Comparison of ENCODE assay signal across 9 cellular contexts in the genomic region with DNA sequence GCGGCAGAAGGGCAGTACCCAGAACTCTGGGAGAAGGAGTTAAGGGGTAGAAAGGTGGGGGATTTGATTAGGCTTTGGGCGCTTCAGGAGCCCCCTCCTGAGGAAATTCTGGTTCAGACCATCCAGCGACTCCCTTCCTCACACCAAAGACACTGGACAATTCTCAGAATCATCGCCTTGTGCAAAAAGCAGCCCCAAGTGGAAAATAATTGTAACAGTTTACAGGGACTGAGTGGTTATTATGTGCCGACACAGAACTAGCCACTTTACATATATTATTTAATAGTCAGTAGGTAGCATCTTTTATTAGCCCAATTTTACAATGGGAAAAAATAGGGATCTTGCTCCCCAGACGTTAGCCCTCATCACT. TPM values are rescaled to one million over a fixed set of nuclear protein-coding genes. Genes with fewer than 3 reads are reported as not detected.
DNase-seq lines count a peak whose midpoint lies in the region; ATAC-seq, FAIRE-seq and TF ChIP-seq lines count a peak whose summit lies in the region.
"Had no signal": no experiment of that assay in that cellular context is flagged by ENCODE, and none has a peak within 500 bp of the region (broad histone marks: within the 10 kb centered on the region; RNA-seq: fewer than 3 reads in every experiment).

No MANE protein-coding gene starts in this region.

- peaks cover 27% of the 10 kb centered on the region for H3K4me1 Mint-ChIP-seq in CD14-positive monocyte

- no peak overlapping the region for H2AK5ac ChIP-seq in H1 (ENCODE audit: low read depth, low read length)

- peak overlapping the region; percentile 66 to 91 (median 78) for H3K27ac Mint-ChIP-seq in CD14-positive monocyte

- peak overlapping the region; percentile 9 for H3K56ac ChIP-seq in H1 (replicated peaks; ENCODE audit: insufficient read length, low read depth, low read length)

- H2BK12ac ChIP-seq in H1 (ENCODE audit: low read depth, low read length) = no peak overlapping the region

- H3K36me3 ChIP-seq in OCI-LY3 (replicated peaks; ENCODE audit: low read depth, low read length) = peaks cover 28% of the 10 kb centered on the region
- peaks cover 13 to 31% (median 24%) of the 10 kb centered on the region in 4 experiments for H3K36me3 ChIP-seq in H1 (ENCODE audit: control insufficient read depth in 2 of 4, insufficient read depth in 4 of 4, low read length in 3 of 4)
- H3K36me3 ChIP-seq in neuron (ENCODE audit: insufficient read depth, low read length) = peaks cover 20% of the 10 kb centered on the region

- 37% methylated on average over 6 of the region's 6 CpGs; no CpG with 5 or more reads in 1 of the 2 experiments for WGBS in H1 (ENCODE audit: extremely low coverage in 1 of 2, insufficient coverage in 1 of 2, insufficient read length in 1 of 2, insufficient replicate concordance in 2 of 2, low coverage in 1 of 2, low lambda C conversion rate in 2 of 2, missing lambda C conversion rate in 1 of 2), 2 experiments

- TF ChIP-seq EP300 in H1 (IDR thresholded peaks at IDR 0.05; ENCODE audit: borderline replicate concordance in 1 of 2, low read depth in 2 of 2, low read length in 2 of 2) = no peak

- H3K27me3 Mint-ChIP-seq in CD14-positive monocyte (ENCODE audit: low read depth in 3 of 3) = peaks cover 0 to 7% (median 1%) of the 10 kb centered on the region in 3 donors

- no peaks in the 10 kb centered on the region for H3K9me3 Mint-ChIP-seq in CD14-positive monocyte

- no peaks in the 10 kb centered on the region for H3K79me1 ChIP-seq in H1 (ENCODE audit: low read depth, low read length)

- H2BK5ac ChIP-seq in H1 (ENCODE audit: low read depth, low read length) = peak overlapping the region; percentile 42; the same call in 1 of the 2 replicates

- no peak overlapping the region for H3K27ac ChIP-seq in OCI-LY3 (ENCODE audit: low read length)
- no peak overlapping the region for H3K27ac ChIP-seq in H1 (ENCODE audit: low read depth, low read length)

- peaks cover 22 to 26% of the 10 kb centered on the region in 2 donors for H3K36me3 Mint-ChIP-seq in CD14-positive monocyte

- H3K4ac ChIP-seq in H1 (replicated peaks; ENCODE audit: insufficient read length, low read depth, low read length) = no peak overlapping the region

- no peak overlapping the region for H2BK20ac ChIP-seq in H1 (ENCODE audit: low read length)

- H3K14ac ChIP-seq in H1 (ENCODE audit: insufficient read length) = no peak overlapping the region

- no peak for TF ChIP-seq POLR2A in H1 (IDR thresholded peaks at IDR 0.05; ENCODE audit: control extremely low read depth in 1 of 2, low read depth in 2 of 2, low read length in 2 of 2)

- no peak for TF ChIP-seq RAD21 in H1 (IDR thresholded peaks at IDR 0.05 in 1 of 2, conservative IDR thresholded peaks at IDR 0.05 in 1 of 2; ENCODE audit: low read depth in 2 of 2, low read length in 2 of 2)

- peak overlapping the region; percentile 76 for H3K4me3 ChIP-seq in OCI-LY3 (ENCODE audit: low read length)
- peak overlapping the region; percentile 42 to 97 (median 53) for H3K4me3 ChIP-seq in H1 (ENCODE audit: extremely low read depth in 1 of 4, insufficient read depth in 2 of 4, low read depth in 3 of 4, low read length in 4 of 4)
- H3K4me3 ChIP-seq in neuron (ENCODE audit: low read length) = peak overlapping the region; percentile 47

- H3K79me2 ChIP-seq in OCI-LY3 (ENCODE audit: low read length) (no peaks in the 10 kb centered on the region), H1 (ENCODE audit: control insufficient read depth in 1 of 2, insufficient read depth in 2 of 2, low read length in 2 of 2) (no peaks in the 10 kb centered on the region)

- no peak for ATAC-seq in GM18907 (IDR thresholded peaks at IDR 0.05; ENCODE audit: unreplicated experiment)

- intact Hi-C loops in CD14-positive monocyte (cut with micrococcal nuclease) = loop anchor here in 1 of 2 donors (10.0 kb wide), 1 partner anchor 1510 kb away; a partner anchor contains a TSS

- H3K4me3 Mint-ChIP-seq in CD14-positive monocyte = peak overlapping the region; percentile 83 to 89

- POLR2A ChIA-PET in H1 (lab: Charles Lee; ENCODE audit: partially characterized antibody) = interaction anchor here (0.8 to 2.6 kb wide), 12 partner anchors 10 to 156 kb away, joined by 3 to 12 read pairs (median 4); a partner anchor contains a TSS

- FAIRE-seq in H1 (lab: Jason Lieb, UNC) = no peak

- 0 out of 2 replicates have a peak overlapping the region, but pooled peaks have one; percentile 34 for H2AFZ ChIP-seq in OCI-LY3 (ENCODE audit: low read depth, low read length)
- peak overlapping the region; percentile 24; the same call in 1 of the 2 replicates for H2AFZ ChIP-seq in H1 (ENCODE audit: low read length)
- no peak overlapping the region for H2AFZ ChIP-seq in neuron (ENCODE audit: low read depth, low read length)

- no peaks in the 10 kb centered on the region for H4K20me1 ChIP-seq in OCI-LY3 (ENCODE audit: insufficient read depth, low read length)
- peaks cover 1 to 6% of the 10 kb centered on the region in 2 experiments for H4K20me1 ChIP-seq in H1 (replicated peaks in 1 of 2; ENCODE audit: control insufficient read depth in 1 of 2, insufficient read depth in 2 of 2, low read length in 2 of 2)

- peaks cover 10% of the 10 kb centered on the region; the same call in 1 of the 2 replicates for H3K23me2 ChIP-seq in H1 (ENCODE audit: low read depth, low read length)

- H3K4me1 ChIP-seq in OCI-LY3 (ENCODE audit: low read length) (peaks cover 9% of the 10 kb centered on the region), H1 (replicated peaks in 1 of 4; ENCODE audit: control insufficient read depth in 3 of 4, insufficient read depth in 4 of 4, low read length in 3 of 4) (peaks cover 8 to 18% (median 12%) of the 10 kb centered on the region in 4 experiments), neuron (ENCODE audit: insufficient read depth, low read length) (peaks cover 9% of the 10 kb centered on the region)

- TF ChIP-seq CTCF in CD14-positive monocyte (IDR thresholded peaks at IDR 0.05) (no peak), OCI-LY3 (IDR thresholded peaks at IDR 0.05; ENCODE audit: low read depth, low read length) (no peak), H1 (IDR thresholded peaks at IDR 0.05; ENCODE audit: control extremely low read depth in 1 of 3, insufficient read depth in 1 of 3, low read depth in 1 of 3, low read length in 3 of 3) (no peak)

- peak overlapping the region; percentile 56; the same call in 1 of the 2 replicates for H3K18ac ChIP-seq in H1 (ENCODE audit: extremely low read depth, low read length)

- no peak overlapping the region for H4K91ac ChIP-seq in H1 (replicated peaks; ENCODE audit: insufficient read length, low read length)

- H3K9ac ChIP-seq in OCI-LY3 (ENCODE audit: low read length) (peak overlapping the region; percentile 29; the same call in 1 of the 2 replicates), H1 (replicated peaks in 1 of 4; ENCODE audit: extremely low read depth in 1 of 4, low read depth in 3 of 4, low read length in 3 of 4) (peak overlapping the region in 3 of 4 experiments; percentile 13 to 60 (median 57); a peak in 6 of 7 replicates)

- CTCF ChIA-PET in H1 (lab: Charles Lee; ENCODE audit: partially characterized antibody) = interaction anchor here (0.8 to 7.0 kb wide), 12 partner anchors 23 to 173 kb away, joined by 3 to 69 read pairs (median 6); a partner anchor contains a TSS

- 0 out of 2 replicates have a peak overlapping the region, but pooled peaks have one; percentile 33 for H2BK15ac ChIP-seq in H1 (ENCODE audit: low read length)

- H3K9me3 ChIP-seq in OCI-LY3 (ENCODE audit: insufficient read depth, low read length) (no peaks in the 10 kb centered on the region), H1 (ENCODE audit: insufficient read depth in 2 of 2, low read depth in 1 of 2, low read length in 1 of 2) (no peaks in the 10 kb centered on the region), neuron (ENCODE audit: low read length) (no peaks in the 10 kb centered on the region)

- H2BK120ac ChIP-seq in H1 (replicated peaks; ENCODE audit: low read depth, low read length) = no peak overlapping the region

- H3K23ac ChIP-seq in H1 (ENCODE audit: insufficient read length) = no peak overlapping the region

- peak overlapping the region; percentile 81; the same call in 1 of the 2 replicates for H4K8ac ChIP-seq in H1 (ENCODE audit: extremely low read depth, insufficient read depth, low read length)

- H3K4me2 ChIP-seq in OCI-LY3 (ENCODE audit: low read length) = peak overlapping the region; percentile 76
- peak overlapping the region; percentile 71 to 80 for H3K4me2 ChIP-seq in H1 (ENCODE audit: insufficient read depth in 1 of 2, low read depth in 2 of 2, low read length in 2 of 2)

- H4K5ac ChIP-seq in H1 (ENCODE audit: insufficient read length, low read depth, low read length) = no peak overlapping the region

- no peak for DNase-seq in CD14-positive monocyte (ENCODE audit: low spot score)
- no peak for DNase-seq in H1 (ENCODE audit: low read depth in 1 of 2, low spot score in 2 of 2)
- no peak for DNase-seq in stimulated activated CD4-positive, alpha-beta T cell treated with anti-CD3 and anti-CD28 coated beads, Interleukin-4, amount 100 ng/mL, for 4 hours
- no peak for DNase-seq in COLO829 (ENCODE audit: low spot score)
- DNase-seq in T-helper 9 cell = no peak

- H3K27me3 ChIP-seq in OCI-LY3 (ENCODE audit: low read depth, low read length) = no peaks in the 10 kb centered on the region
- no peaks in the 10 kb centered on the region; a peak in 1 of 7 replicates for H3K27me3 ChIP-seq in H1 (replicated peaks in 1 of 4; ENCODE audit: control insufficient read depth in 3 of 4, extremely low read depth in 1 of 4, insufficient read depth in 3 of 4, low read length in 3 of 4)
- H3K27me3 ChIP-seq in neuron (ENCODE audit: insufficient read depth, low read length) = no peaks in the 10 kb centered on the region

RNA-seq across cellular contexts. Expression of a gene that starts 0.7 kb away (rescaled TPM):
- polyA plus RNA-seq in CD14-positive monocyte (1 to 10 TPM; 1.7 to 3.3 TPM), H1 (2011; rRNA removed) (10.7 and 16.2 TPM in 2 replicates)
- total RNA-seq in H1 (2021; fragmentation: NEBNext Ultra II Directional; extraction: Animal tissue kit (Norgen Biotek cat#: 25700)) = 14.3 and 15.7 TPM in 2 replicates
- polyA plus RNA-seq in H1 (2011; cell fraction: cytosol; rRNA removed) = 12.9 TPM
- 37.0 TPM for polyA plus RNA-seq in H1 (2011; cell fraction: nucleus; rRNA removed)
- polyA plus RNA-seq in H1 (2012, experiment 1 of 2) = 9.7 to 15.3 TPM (median 12.7 TPM) in 4 replicates
- 9.6 TPM for polyA plus RNA-seq in H1 (2012, experiment 2 of 2)
- 9.6 TPM for polyA plus RNA-seq in H1 (2013, experiment 1 of 2)
- 8.1 TPM for polyA plus RNA-seq in H1 (2013, experiment 2 of 2)
- polyA minus RNA-seq in H1 (2011; rRNA and poly(A)+ RNA removed) = 10.0 and 11.3 TPM in 2 replicates
- 11.4 TPM for polyA minus RNA-seq in H1 (2011; cell fraction: cytosol; rRNA and poly(A)+ RNA removed)
- 24.4 TPM for polyA minus RNA-seq in H1 (2011; cell fraction: nucleus; rRNA and poly(A)+ RNA removed)

RNA-seq across cellular contexts. Expression of a gene that starts 6.7 kb away (rescaled TPM):
- 10 to 100 TPM; 21.6 to 27.2 TPM for polyA plus RNA-seq in CD14-positive monocyte
- 48.7 and 51.1 TPM in 2 replicates for total RNA-seq in H1 (2021; fragmentation: NEBNext Ultra II Directional; extraction: Animal tissue kit (Norgen Biotek cat#: 25700))
- polyA plus RNA-seq in H1 (2011; rRNA removed) = 48.3 and 50.3 TPM in 2 replicates
- polyA plus RNA-seq in H1 (2011; cell fraction: cytosol; rRNA removed) = 66.8 TPM
- polyA plus RNA-seq in H1 (2011; cell fraction: nucleus; rRNA removed) = 107 TPM
- polyA plus RNA-seq in H1 (2012, experiment 1 of 2) = 48.6 to 56.3 TPM (median 54.6 TPM) in 4 replicates
- polyA plus RNA-seq in H1 (2012, experiment 2 of 2) = 53.7 TPM
- polyA plus RNA-seq in H1 (2013, experiment 1 of 2) = 35.1 TPM
- polyA plus RNA-seq in H1 (2013, experiment 2 of 2) = 32.2 TPM
- 48.1 and 50.5 TPM in 2 replicates for polyA minus RNA-seq in H1 (2011; rRNA and poly(A)+ RNA removed)
- 23.3 TPM for polyA minus RNA-seq in H1 (2011; cell fraction: cytosol; rRNA and poly(A)+ RNA removed)
- 57.0 TPM for polyA minus RNA-seq in H1 (2011; cell fraction: nucleus; rRNA and poly(A)+ RNA removed)

RNA-seq across cellular contexts. Expression of a gene that starts 6.9 kb away (rescaled TPM):
- 10 to 100 TPM; 20.0 to 22.1 TPM for polyA plus RNA-seq in CD14-positive monocyte
- 38.2 and 45.6 TPM in 2 replicates for total RNA-seq in H1 (2021; fragmentation: NEBNext Ultra II Directional; extraction: Animal tissue kit (Norgen Biotek cat#: 25700))
- polyA plus RNA-seq in H1 (2011; rRNA removed) = 47.8 and 56.0 TPM in 2 replicates
- 50.6 TPM for polyA plus RNA-seq in H1 (2011; cell fraction: cytosol; rRNA removed)
- 32.8 TPM for polyA plus RNA-seq in H1 (2011; cell fraction: nucleus; rRNA removed)
- polyA plus RNA-seq in H1 (2012, experiment 1 of 2) = 28.7 to 35.6 TPM (median 33.7 TPM) in 4 replicates
- polyA plus RNA-seq in H1 (2012, experiment 2 of 2) = 18.9 TPM
- polyA plus RNA-seq in H1 (2013, experiment 1 of 2) = 34.8 TPM
- 33.7 TPM for polyA plus RNA-seq in H1 (2013, experiment 2 of 2)
- polyA minus RNA-seq in H1 (2011; rRNA and poly(A)+ RNA removed) = 36.4 and 42.4 TPM in 2 replicates
- polyA minus RNA-seq in H1 (2011; cell fraction: cytosol; rRNA and poly(A)+ RNA removed) = 30.8 TPM
- polyA minus RNA-seq in H1 (2011; cell fraction: nucleus; rRNA and poly(A)+ RNA removed) = 79.1 TPM

RNA-seq across cellular contexts. Expression of a gene that starts 22.7 kb away (rescaled TPM):
- polyA plus RNA-seq in CD14-positive monocyte = under 1 TPM; 0.24 to 0.59 TPM
- total RNA-seq in H1 (2021; fragmentation: NEBNext Ultra II Directional; extraction: Animal tissue kit (Norgen Biotek cat#: 25700)) = 4.2 and 5.0 TPM in 2 replicates
- polyA plus RNA-seq in H1 (2011; rRNA removed) = 6.8 and 7.6 TPM in 2 replicates
- polyA plus RNA-seq in H1 (2011; cell fraction: cytosol; rRNA removed) = 7.5 TPM
- polyA plus RNA-seq in H1 (2011; cell fraction: nucleus; rRNA removed) = 77.2 TPM
- 6.0 to 8.8 TPM (median 6.8 TPM) in 4 replicates for polyA plus RNA-seq in H1 (2012, experiment 1 of 2)
- polyA plus RNA-seq in H1 (2012, experiment 2 of 2) = 1.2 TPM
- 2.7 TPM for polyA plus RNA-seq in H1 (2013, experiment 1 of 2)
- polyA plus RNA-seq in H1 (2013, experiment 2 of 2) = 2.1 TPM
- 32.7 and 46.7 TPM in 2 replicates for polyA minus RNA-seq in H1 (2011; rRNA and poly(A)+ RNA removed)
- polyA minus RNA-seq in H1 (2011; cell fraction: cytosol; rRNA and poly(A)+ RNA removed) = 9.0 TPM
- polyA minus RNA-seq in H1 (2011; cell fraction: nucleus; rRNA and poly(A)+ RNA removed) = 37.5 TPM

RNA-seq across cellular contexts. Expression of a gene that starts 33.6 kb away (rescaled TPM):
- polyA plus RNA-seq in CD14-positive monocyte (not detected), H1 (2011; rRNA removed) (0.96 and 0.97 TPM in 2 replicates)
- total RNA-seq in H1 (2021; fragmentation: NEBNext Ultra II Directional; extraction: Animal tissue kit (Norgen Biotek cat#: 25700)) = 0.44 and 0.80 TPM in 2 replicates
- polyA plus RNA-seq in H1 (2011; cell fraction: cytosol; rRNA removed) = 1.2 TPM
- polyA plus RNA-seq in H1 (2011; cell fraction: nucleus; rRNA removed) = 5.9 TPM
- polyA plus RNA-seq in H1 (2012, experiment 1 of 2) = 0.67 to 1.1 TPM (median 0.82 TPM) in 4 replicates
- polyA plus RNA-seq in H1 (2012, experiment 2 of 2) = 0.29 TPM
- polyA plus RNA-seq in H1 (2013, experiment 1 of 2) = 0.61 TPM
- 0.40 TPM for polyA plus RNA-seq in H1 (2013, experiment 2 of 2)
- 2.2 and 2.4 TPM in 2 replicates for polyA minus RNA-seq in H1 (2011; rRNA and poly(A)+ RNA removed)
- polyA minus RNA-seq in H1 (2011; cell fraction: cytosol; rRNA and poly(A)+ RNA removed) = not detected
- 5.0 TPM for polyA minus RNA-seq in H1 (2011; cell fraction: nucleus; rRNA and poly(A)+ RNA removed)
- total RNA-seq: SK-MEL-5 had no signal
